ENCODE assay signal across 15 cellular contexts in the genomic region with DNA sequence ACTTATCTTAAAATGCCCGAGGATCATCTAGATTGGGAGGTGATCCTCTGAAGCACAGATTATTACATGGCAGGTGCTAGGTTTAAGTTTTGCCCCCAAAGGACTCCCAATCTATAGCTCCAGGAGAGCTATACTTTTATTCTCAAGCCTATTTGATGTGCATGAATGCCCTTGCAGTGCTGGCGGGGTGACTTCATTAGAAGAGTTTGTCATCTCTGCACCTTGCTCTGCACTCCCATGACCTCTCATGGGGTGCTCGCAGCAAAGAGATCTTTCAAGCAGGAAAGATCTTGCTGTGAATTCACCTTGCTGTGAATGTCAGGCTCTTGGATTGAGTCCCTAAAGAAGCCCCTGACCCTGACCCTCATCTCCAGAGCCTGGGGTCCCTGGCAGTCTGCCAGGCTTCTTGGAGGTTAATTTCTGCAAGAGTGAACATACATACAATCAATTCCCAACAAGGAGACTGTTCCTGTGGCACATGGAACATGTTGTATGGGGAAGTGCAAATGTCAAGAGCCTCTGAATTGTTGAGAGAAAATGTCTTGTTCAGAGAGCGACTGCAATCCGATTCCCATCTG.
"Had no signal": no experiment of that assay in that cellular context is flagged by ENCODE, and none has a peak within 500 bp of the region (broad histone marks: within the 10 kb centered on the region; RNA-seq: fewer than 3 reads in every experiment).

No MANE protein-coding gene starts in this region.

- H3K9me3 ChIP-seq: body of pancreas, thoracic aorta had no signal

- H3K36me3 ChIP-seq: heart left ventricle, stomach, thoracic aorta had no signal

- DNase-seq: activated CD4-positive, alpha-beta T cell treated with anti-CD3 and anti-CD28 coated beads, Interleukin-2, amount 50 U/mL, for 4 hours; activated effector memory CD4-positive, alpha-beta T cell treated with Interleukin-2 at 50 U/mL for 16 hours; activated T-cell treated with anti-CD3 and anti-CD28 coated beads, Interleukin-2, amount 50 U/mL, for 24 hours; amniotic stem cell; body of pancreas; central memory CD4-positive, alpha-beta T cell; effector CD4-positive, alpha-beta T cell; foreskin keratinocyte; heart left ventricle; mammary epithelial cell; naive thymus-derived CD4-positive, alpha-beta T cell; stomach had no signal

- H3K9ac ChIP-seq: parathyroid adenoma had no signal

- H3K27me3 ChIP-seq: body of pancreas, stomach had no signal

- H3K4me3 ChIP-seq: body of pancreas, coronary artery, heart left ventricle, stomach, thoracic aorta had no signal

- H3K4me1 ChIP-seq: body of pancreas, foreskin keratinocyte, heart left ventricle, stomach had no signal

- H3K79me2 ChIP-seq: parathyroid adenoma had no signal

- H3K27ac ChIP-seq: body of pancreas, coronary artery, foreskin keratinocyte, heart left ventricle, parathyroid adenoma, stomach, thoracic aorta had no signal
